Comparison of ENCODE assay signal across 25 cellular contexts in the genomic region with DNA sequence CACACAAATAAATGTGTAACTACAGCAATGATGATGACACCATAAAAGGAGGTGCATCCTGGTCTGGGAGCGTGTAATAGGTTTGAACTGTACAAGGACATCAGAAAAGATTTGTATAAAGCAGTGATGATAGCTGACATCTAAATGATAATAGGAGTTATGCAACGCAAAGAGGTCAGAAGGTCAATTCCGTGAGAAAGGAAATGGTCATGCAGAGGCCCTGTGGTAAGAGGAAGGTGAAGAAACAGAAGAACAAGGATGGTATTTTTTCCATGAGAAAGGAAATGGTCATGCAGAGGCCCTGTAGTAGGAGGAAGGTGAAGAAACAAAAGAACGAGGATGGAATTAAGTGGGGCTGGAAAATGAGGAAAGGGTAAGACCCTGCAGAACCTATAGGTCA.
"Had no signal": no experiment of that assay in that cellular context is flagged by ENCODE, and none has a peak within 500 bp of the region (broad histone marks: within the 10 kb centered on the region; RNA-seq: fewer than 3 reads in every experiment).

No MANE protein-coding gene starts in this region.

- H3K27me3 Mint-ChIP-seq: activated CD4-positive, alpha-beta memory T cell treated with anti-CD3 and anti-CD28 coated beads for 36 hours; activated naive CD8-positive, alpha-beta T cell treated with anti-CD3 and anti-CD28 coated beads for 36 hours; stimulated activated memory B cell treated with anti-CD40 and anti-IgM and Interleukin-4, amounts not matched to agents 10 μg/mL and 1 μg/mL and 100 μg/mL, for 72 hours had no signal

- DNase-seq: activated CD4-positive, alpha-beta memory T cell treated with anti-CD3 and anti-CD28 coated beads for 36 hours; activated CD4-positive, alpha-beta T cell treated with anti-CD3 and anti-CD28 coated beads for 48 hours; activated CD4-positive, CD25-positive, alpha-beta regulatory T cell; activated naive CD4-positive, alpha-beta T cell treated with Interleukin-2 at 50 U/mL for 16 hours; activated naive CD8-positive, alpha-beta T cell treated with anti-CD3 and anti-CD28 coated beads for 36 hours; activated T-cell treated with anti-CD3 and anti-CD28 coated beads, Interleukin-2, amount 50 U/mL, for 48 hours; amniotic stem cell; foreskin fibroblast; heart right ventricle; kidney; naive thymus-derived CD8-positive, alpha-beta T cell; posterior cingulate gyrus; stimulated activated CD4-positive, alpha-beta T cell treated with anti-CD3 and anti-CD28 coated beads, Interleukin-15, amount 100 ng/mL, for 24 hours; stomach had no signal

- H3K36me3 ChIP-seq: heart right ventricle, neural progenitor cell, stomach, suprapubic skin, tibial nerve had no signal

- FAIRE-seq: bronchial epithelial cell, kidney, urothelium cell line had no signal

- H3K9ac ChIP-seq: neural progenitor cell had no signal

- H3K4me1 ChIP-seq: neural progenitor cell, stomach, suprapubic skin, tibial nerve had no signal

- H3K4me3 Mint-ChIP-seq: activated CD4-positive, alpha-beta memory T cell treated with anti-CD3 and anti-CD28 coated beads for 36 hours; activated naive CD8-positive, alpha-beta T cell treated with anti-CD3 and anti-CD28 coated beads for 36 hours; naive thymus-derived CD8-positive, alpha-beta T cell; neural progenitor cell; stimulated activated memory B cell treated with anti-CD40 and anti-IgM and Interleukin-4, amounts not matched to agents 10 μg/mL and 1 μg/mL and 100 μg/mL, for 72 hours had no signal

- H3K4me3 ChIP-seq: coronary artery, heart right ventricle, lung, neural progenitor cell, smooth muscle cell, stomach, suprapubic skin, tibial nerve had no signal

- ATAC-seq: heart right ventricle; left lobe of liver; naive thymus-derived CD8-positive, alpha-beta T cell; sciatic nerve; stimulated activated memory B cell treated with anti-CD40 and anti-IgM and Interleukin-4, amounts not matched to agents 10 μg/mL and 1 μg/mL and 100 μg/mL, for 72 hours had no signal

- H3K36me3 Mint-ChIP-seq: activated CD4-positive, alpha-beta memory T cell treated with anti-CD3 and anti-CD28 coated beads for 36 hours; activated naive CD8-positive, alpha-beta T cell treated with anti-CD3 and anti-CD28 coated beads for 36 hours; naive thymus-derived CD8-positive, alpha-beta T cell; neural progenitor cell; stimulated activated memory B cell treated with anti-CD40 and anti-IgM and Interleukin-4, amounts not matched to agents 10 μg/mL and 1 μg/mL and 100 μg/mL, for 72 hours had no signal

- H3K27ac Mint-ChIP-seq: activated CD4-positive, alpha-beta memory T cell treated with anti-CD3 and anti-CD28 coated beads for 36 hours; activated naive CD8-positive, alpha-beta T cell treated with anti-CD3 and anti-CD28 coated beads for 36 hours; neural progenitor cell; stimulated activated memory B cell treated with anti-CD40 and anti-IgM and Interleukin-4, amounts not matched to agents 10 μg/mL and 1 μg/mL and 100 μg/mL, for 72 hours had no signal

- H3K9me3 Mint-ChIP-seq: activated CD4-positive, alpha-beta memory T cell treated with anti-CD3 and anti-CD28 coated beads for 36 hours; activated naive CD8-positive, alpha-beta T cell treated with anti-CD3 and anti-CD28 coated beads for 36 hours; naive thymus-derived CD8-positive, alpha-beta T cell; stimulated activated memory B cell treated with anti-CD40 and anti-IgM and Interleukin-4, amounts not matched to agents 10 μg/mL and 1 μg/mL and 100 μg/mL, for 72 hours had no signal

- H3K27me3 ChIP-seq: heart right ventricle, neural progenitor cell, stomach, suprapubic skin, tibial nerve had no signal

- H3K27ac ChIP-seq: coronary artery, heart right ventricle, neural progenitor cell, stomach, suprapubic skin, tibial nerve had no signal

- H3K9me3 ChIP-seq: suprapubic skin, tibial nerve had no signal

- H3K4me2 ChIP-seq: neural progenitor cell, smooth muscle cell had no signal

- H2AFZ ChIP-seq: neural progenitor cell had no signal
